ENCODE assay signal across 1 cellular context in the genomic region with DNA sequence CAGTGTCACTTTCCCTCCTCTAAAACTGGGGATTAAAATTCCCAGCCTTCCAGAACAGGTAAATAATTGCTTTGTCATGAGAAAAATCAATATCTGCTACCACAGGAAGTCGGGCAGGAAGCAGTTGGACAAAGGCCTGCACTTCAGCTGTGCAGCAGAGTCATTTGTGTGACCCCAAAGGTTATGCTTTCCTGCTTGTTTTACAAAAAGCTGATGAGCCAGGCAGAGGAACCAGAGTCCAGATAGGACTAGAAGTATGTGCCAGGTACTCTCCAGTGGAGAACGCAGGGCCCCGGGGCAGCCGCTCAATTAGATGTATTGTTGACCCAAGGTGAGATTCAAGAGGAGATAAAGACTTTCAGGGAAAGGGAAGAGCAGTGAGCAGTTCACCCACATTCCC.
TF ChIP-seq lines count a peak whose summit lies in the region.

No MANE protein-coding gene starts in this region.

TF ChIP-seq in HepG2, 621 proteins besides CTCF, POLR2A, EP300 and RAD21 (continued from another document and continues in another):
- TF ChIP-seq ATF2 (CRISPR knock-in tag; IDR thresholded peaks at IDR 0.05): no peak; the same call in 1 of the 2 replicates
- no peak for TF ChIP-seq HDAC6 (IDR thresholded peaks at IDR 0.05; ENCODE audit: low read depth, low read length)
- peak; percentile 87 for TF ChIP-seq NR2C2 (CRISPR knock-in tag; IDR thresholded peaks at IDR 0.05; ENCODE audit: borderline replicate concordance)
- TF ChIP-seq ZSCAN25 (CRISPR knock-in tag; IDR thresholded peaks at IDR 0.05): no peak
- TF ChIP-seq ZNF484 (CRISPR knock-in tag; IDR thresholded peaks at IDR 0.05; ENCODE audit: borderline replicate concordance, low read depth): no peak
- peak; percentile 88 for TF ChIP-seq PHF21A (CRISPR knock-in tag; IDR thresholded peaks at IDR 0.05)
- TF ChIP-seq ZNF496 (CRISPR knock-in tag; IDR thresholded peaks at IDR 0.05; ENCODE audit: insufficient replicate concordance): no peak
- no peak for TF ChIP-seq ZNF7 (CRISPR knock-in tag; IDR thresholded peaks at IDR 0.05)
- no peak; the same call in 1 of the 2 replicates for TF ChIP-seq ETV6 (CRISPR knock-in tag; conservative IDR thresholded peaks at IDR 0.05)
- TF ChIP-seq, protein P1, sequence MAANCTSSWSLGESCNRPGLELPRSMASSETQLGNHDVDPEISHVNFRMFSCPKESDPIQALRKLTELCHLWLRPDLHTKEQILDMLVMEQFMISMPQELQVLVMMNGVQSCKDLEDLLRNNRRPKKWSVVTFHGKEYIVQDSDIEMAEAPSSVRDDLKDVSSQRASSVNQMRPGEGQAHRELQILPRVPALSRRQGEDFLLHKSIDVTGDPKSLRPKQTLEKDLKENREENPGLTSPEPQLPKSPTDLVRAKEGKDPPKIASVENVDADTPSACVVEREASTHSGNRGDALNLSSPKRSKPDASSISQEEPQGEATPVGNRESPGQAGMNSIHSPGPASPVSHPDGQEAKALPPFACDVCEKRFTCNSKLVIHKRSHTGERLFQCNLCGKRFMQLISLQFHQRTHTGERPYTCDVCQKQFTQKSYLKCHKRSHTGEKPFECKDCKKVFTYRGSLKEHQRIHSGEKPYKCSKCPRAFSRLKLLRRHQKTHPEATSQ (CRISPR knock-in tag; IDR thresholded peaks at IDR 0.05; ENCODE audit: borderline replicate concordance): no peak
- no peak for TF ChIP-seq ZC3H13 (CRISPR knock-in tag; IDR thresholded peaks at IDR 0.05)
- TF ChIP-seq ZNF263 (CRISPR knock-in tag; IDR thresholded peaks at IDR 0.05): no peak
- TF ChIP-seq ZNF687 (CRISPR knock-in tag; IDR thresholded peaks at IDR 0.05): no peak
- TF ChIP-seq ARNT2 (CRISPR knock-in tag; IDR thresholded peaks at IDR 0.05; ENCODE audit: low read depth): no peak
- TF ChIP-seq SP2 (CRISPR knock-in tag; IDR thresholded peaks at IDR 0.05): no peak
- TF ChIP-seq PLSCR1 (CRISPR knock-in tag; IDR thresholded peaks at IDR 0.05; ENCODE audit: borderline replicate concordance): no peak
- TF ChIP-seq ZNF230 (CRISPR knock-in tag; IDR thresholded peaks at IDR 0.05): no peak
- TF ChIP-seq KLF13 (CRISPR knock-in tag; IDR thresholded peaks at IDR 0.05): no peak
- TF ChIP-seq, protein P2, sequence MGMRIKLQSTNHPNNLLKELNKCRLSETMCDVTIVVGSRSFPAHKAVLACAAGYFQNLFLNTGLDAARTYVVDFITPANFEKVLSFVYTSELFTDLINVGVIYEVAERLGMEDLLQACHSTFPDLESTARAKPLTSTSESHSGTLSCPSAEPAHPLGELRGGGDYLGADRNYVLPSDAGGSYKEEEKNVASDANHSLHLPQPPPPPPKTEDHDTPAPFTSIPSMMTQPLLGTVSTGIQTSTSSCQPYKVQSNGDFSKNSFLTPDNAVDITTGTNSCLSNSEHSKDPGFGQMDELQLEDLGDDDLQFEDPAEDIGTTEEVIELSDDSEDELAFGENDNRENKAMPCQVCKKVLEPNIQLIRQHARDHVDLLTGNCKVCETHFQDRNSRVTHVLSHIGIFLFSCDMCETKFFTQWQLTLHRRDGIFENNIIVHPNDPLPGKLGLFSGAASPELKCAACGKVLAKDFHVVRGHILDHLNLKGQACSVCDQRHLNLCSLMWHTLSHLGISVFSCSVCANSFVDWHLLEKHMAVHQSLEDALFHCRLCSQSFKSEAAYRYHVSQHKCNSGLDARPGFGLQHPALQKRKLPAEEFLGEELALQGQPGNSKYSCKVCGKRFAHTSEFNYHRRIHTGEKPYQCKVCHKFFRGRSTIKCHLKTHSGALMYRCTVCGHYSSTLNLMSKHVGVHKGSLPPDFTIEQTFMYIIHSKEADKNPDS (CRISPR knock-in tag; IDR thresholded peaks at IDR 0.05): no peak
- TF ChIP-seq RARA (CRISPR knock-in tag; IDR thresholded peaks at IDR 0.05): peak; percentile 86
- TF ChIP-seq ATM (IDR thresholded peaks at IDR 0.05; ENCODE audit: borderline replicate concordance): no peak
- peak; percentile 54; the same call in 1 of the 2 replicates for TF ChIP-seq TFE3 (CRISPR knock-in tag; IDR thresholded peaks at IDR 0.05)
- no peak for TF ChIP-seq PTBP1 (IDR thresholded peaks at IDR 0.05; ENCODE audit: low read depth, low read length, poor library complexity, severe bottlenecking)
- TF ChIP-seq SSRP1 (CRISPR knock-in tag; IDR thresholded peaks at IDR 0.05): no peak
- no peak for TF ChIP-seq TRIM22 (IDR thresholded peaks at IDR 0.05)
- TF ChIP-seq ZNF747 (CRISPR knock-in tag; IDR thresholded peaks at IDR 0.05; ENCODE audit: borderline replicate concordance): peak; percentile 30; the same call in 1 of the 2 replicates
- TF ChIP-seq ZFYVE20 (CRISPR knock-in tag; IDR thresholded peaks at IDR 0.05; ENCODE audit: borderline replicate concordance, low read depth): no peak
- peak; percentile 76 for TF ChIP-seq FOXO1 (CRISPR knock-in tag; IDR thresholded peaks at IDR 0.05)
- no peak for TF ChIP-seq CREBL2 (CRISPR knock-in tag; IDR thresholded peaks at IDR 0.05; ENCODE audit: borderline replicate concordance)
- TF ChIP-seq MAFG (CRISPR knock-in tag; IDR thresholded peaks at IDR 0.05): no peak
- TF ChIP-seq NR0B2 (CRISPR knock-in tag; IDR thresholded peaks at IDR 0.05): no peak
- peak; percentile 93 for TF ChIP-seq TEAD3 (CRISPR knock-in tag; optimal IDR thresholded peaks at IDR 0.05; ENCODE audit: borderline replicate concordance)
- peak; percentile 64; the same call in 1 of the 2 replicates for TF ChIP-seq ZBTB20 (CRISPR knock-in tag; IDR thresholded peaks at IDR 0.05; ENCODE audit: borderline replicate concordance, low read depth)
- TF ChIP-seq SRF (IDR thresholded peaks at IDR 0.05; ENCODE audit: low read depth, low read length): 0 out of 2 replicates have a peak, but pooled peaks have one; percentile 11
- no peak for TF ChIP-seq ATF6 (CRISPR knock-in tag; conservative IDR thresholded peaks at IDR 0.05)
- no peak for TF ChIP-seq TEAD2 (CRISPR knock-in tag; IDR thresholded peaks at IDR 0.05)
- TF ChIP-seq, protein P3, sequence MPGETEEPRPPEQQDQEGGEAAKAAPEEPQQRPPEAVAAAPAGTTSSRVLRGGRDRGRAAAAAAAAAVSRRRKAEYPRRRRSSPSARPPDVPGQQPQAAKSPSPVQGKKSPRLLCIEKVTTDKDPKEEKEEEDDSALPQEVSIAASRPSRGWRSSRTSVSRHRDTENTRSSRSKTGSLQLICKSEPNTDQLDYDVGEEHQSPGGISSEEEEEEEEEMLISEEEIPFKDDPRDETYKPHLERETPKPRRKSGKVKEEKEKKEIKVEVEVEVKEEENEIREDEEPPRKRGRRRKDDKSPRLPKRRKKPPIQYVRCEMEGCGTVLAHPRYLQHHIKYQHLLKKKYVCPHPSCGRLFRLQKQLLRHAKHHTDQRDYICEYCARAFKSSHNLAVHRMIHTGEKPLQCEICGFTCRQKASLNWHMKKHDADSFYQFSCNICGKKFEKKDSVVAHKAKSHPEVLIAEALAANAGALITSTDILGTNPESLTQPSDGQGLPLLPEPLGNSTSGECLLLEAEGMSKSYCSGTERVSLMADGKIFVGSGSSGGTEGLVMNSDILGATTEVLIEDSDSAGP (CRISPR knock-in tag; IDR thresholded peaks at IDR 0.05; ENCODE audit: borderline replicate concordance): no peak
- peak; percentile 93 for TF ChIP-seq ELF3 (CRISPR knock-in tag; IDR thresholded peaks at IDR 0.05)
- peak; percentile 62; the same call in 1 of the 2 replicates for TF ChIP-seq SIX1 (CRISPR knock-in tag; IDR thresholded peaks at IDR 0.05; ENCODE audit: borderline replicate concordance)
- peak; percentile 88 for TF ChIP-seq BCL6 (CRISPR knock-in tag; IDR thresholded peaks at IDR 0.05)
- TF ChIP-seq SKI (IDR thresholded peaks at IDR 0.05; ENCODE audit: partially characterized antibody): peak; percentile 30
- TF ChIP-seq ZNF749 (CRISPR knock-in tag; IDR thresholded peaks at IDR 0.05; ENCODE audit: borderline replicate concordance): no peak
- TF ChIP-seq ZNF552 (CRISPR knock-in tag; IDR thresholded peaks at IDR 0.05; ENCODE audit: borderline replicate concordance): no peak
- TF ChIP-seq MTF2 (CRISPR knock-in tag; IDR thresholded peaks at IDR 0.05; ENCODE audit: borderline replicate concordance): no peak
- TF ChIP-seq ZNF556 (CRISPR knock-in tag; IDR thresholded peaks at IDR 0.05; ENCODE audit: borderline replicate concordance): no peak; the same call in 1 of the 2 replicates
- TF ChIP-seq ZNF296 (CRISPR knock-in tag; conservative IDR thresholded peaks at IDR 0.05): no peak
- 0 out of 2 replicates have a peak, but pooled peaks have one; percentile 22 for TF ChIP-seq ZNF605 (CRISPR knock-in tag; IDR thresholded peaks at IDR 0.05)
